ENCODE assay signal across 16 cellular contexts in the genomic region with DNA sequence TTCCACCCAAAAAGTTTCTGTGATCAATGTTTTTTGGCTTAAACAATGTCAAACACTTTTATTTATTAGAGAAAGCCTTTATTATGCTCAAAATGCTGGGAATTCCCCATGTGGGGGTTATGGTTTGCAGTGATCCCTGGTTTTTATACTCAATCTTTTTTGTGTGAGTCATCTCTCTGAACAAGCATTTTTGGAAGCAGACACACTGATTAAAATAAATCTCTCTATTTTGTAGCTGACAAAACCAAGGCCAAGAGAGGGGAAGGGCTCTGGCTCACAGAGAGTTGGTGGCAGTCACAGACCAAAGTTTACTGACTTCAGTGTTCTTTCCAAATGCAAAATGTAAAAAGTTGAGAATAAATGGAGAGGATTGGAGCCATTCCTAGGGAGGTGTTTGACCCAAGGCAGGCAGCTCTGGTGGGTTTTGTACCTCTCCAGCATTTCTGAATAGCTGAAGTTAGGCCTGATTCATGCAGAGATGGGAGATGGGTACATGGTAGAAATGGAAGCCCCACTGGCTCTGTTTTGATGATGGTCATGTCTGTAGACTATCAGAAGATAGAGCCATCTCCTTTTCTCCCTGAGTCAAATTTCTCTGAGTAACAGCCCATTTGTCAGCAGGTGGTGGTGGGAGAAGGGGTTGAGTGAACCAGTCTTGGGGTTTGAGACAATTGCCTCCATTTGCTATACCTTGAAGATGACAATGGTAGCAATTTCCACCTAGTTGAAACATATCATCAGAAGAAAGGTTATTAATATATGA. TPM values are rescaled to one million over a fixed set of nuclear protein-coding genes. Genes with fewer than 3 reads are reported as not detected.
A peak's percentile ranks its signal among the peaks of the same experiment; 100 is the strongest.
DNase-seq lines count a peak whose midpoint lies in the region; ATAC-seq, FAIRE-seq and TF ChIP-seq lines count a peak whose summit lies in the region.
"Had no signal": no experiment of that assay in that cellular context is flagged by ENCODE, and none has a peak within 500 bp of the region (broad histone marks: within the 10 kb centered on the region; RNA-seq: fewer than 3 reads in every experiment).

No MANE protein-coding gene starts in this region.

- peak overlapping the region; percentile 74 for H3K27ac Mint-ChIP-seq in activated CD4-positive, alpha-beta T cell treated with anti-CD3 and anti-CD28 coated beads, Interleukin-2, amount 10 ng/mL, durations not matched to agents 24 days and 14 days
- no peak overlapping the region for H3K27ac Mint-ChIP-seq in natural killer cell

- H3K36me3 ChIP-seq in KMS-11 (ENCODE audit: insufficient read depth), result no peaks in the 10 kb centered on the region
- H3K36me3 ChIP-seq: left ventricle myocardium inferior had no signal

- H3K79me2 ChIP-seq in KMS-11 (ENCODE audit: insufficient read depth, low read depth), result no peaks in the 10 kb centered on the region

- intact Hi-C loops in activated CD4-positive, alpha-beta T cell treated with anti-CD3 and anti-CD28 coated beads, Interleukin-2, amount 10 ng/mL, durations not matched to agents 24 days and 14 days (cut with micrococcal nuclease), result loop anchor here (1.0 kb wide), 1 partner anchor 15 kb away; no protein-coding TSS in a partner anchor
- intact Hi-C loops in natural killer cell (cut with micrococcal nuclease), result no loop called here

- H3K4me3 Mint-ChIP-seq in activated CD4-positive, alpha-beta T cell treated with anti-CD3 and anti-CD28 coated beads, Interleukin-2, amount 10 ng/mL, durations not matched to agents 24 days and 14 days, result peak overlapping the region; percentile 5
- no peak overlapping the region for H3K4me3 Mint-ChIP-seq in natural killer cell

- H2AFZ ChIP-seq in KMS-11 (ENCODE audit: low read depth), result no peak overlapping the region

- H3K36me3 Mint-ChIP-seq in activated CD4-positive, alpha-beta T cell treated with anti-CD3 and anti-CD28 coated beads, Interleukin-2, amount 10 ng/mL, durations not matched to agents 24 days and 14 days (ENCODE audit: low read depth), result no peaks in the 10 kb centered on the region
- no peaks in the 10 kb centered on the region for H3K36me3 Mint-ChIP-seq in natural killer cell

- peaks cover 13% of the 10 kb centered on the region for H3K4me1 Mint-ChIP-seq in activated CD4-positive, alpha-beta T cell treated with anti-CD3 and anti-CD28 coated beads, Interleukin-2, amount 10 ng/mL, durations not matched to agents 24 days and 14 days
- H3K4me1 Mint-ChIP-seq in natural killer cell, result no peaks in the 10 kb centered on the region

- H3K27ac ChIP-seq in KMS-11, result no peak overlapping the region
- H3K27ac ChIP-seq: epithelial cell of prostate, HL-60, left ventricle myocardium inferior had no signal

- H3K4me3 ChIP-seq in KMS-11 (IDR thresholded peaks at IDR 0.05; ENCODE audit: insufficient read depth, low read depth, low read length), result no peak overlapping the region
- H3K4me3 ChIP-seq: left ventricle myocardium inferior had no signal

- H3K4me2 ChIP-seq in KMS-11, result peak overlapping the region; percentile 22; the same call in 1 of the 2 replicates

- TF ChIP-seq CTCF in KMS-11 (conservative IDR thresholded peaks at IDR 0.05; ENCODE audit: low read depth, low read length) (no peak), natural killer cell (IDR thresholded peaks at IDR 0.05) (no peak)

- DNase-seq in activated CD4-positive, alpha-beta T cell treated with anti-CD3 and anti-CD28 coated beads, Interleukin-2, amount 10 ng/mL, durations not matched to agents 24 days and 14 days, result no peak
- DNase-seq in activated CD4-positive, alpha-beta T cell treated with anti-CD3 and anti-CD28 coated beads, Interleukin-2, amount 50 U/mL, for 1 hour, result no peak
- DNase-seq in dedifferentiated amniotic fluid mesenchymal stem cell (ENCODE audit: extremely low spot score) (peak; percentile 70), renal cortical epithelial cell (ENCODE audit: low read depth) (peak; percentile 74), natural killer cell (no peak), GM12892 (ENCODE audit: insufficient read length) (no peak)
- DNase-seq: activated gamma-delta T cell treated with Interleukin-2 at 50 U/mL for 16 hours, AML-193, left ventricle myocardium inferior, NCI-H1105 treated with DMSO at 0.1 percent for 48 hours had no signal

- H3K4me1 ChIP-seq in KMS-11 (ENCODE audit: low read depth, poor library complexity, severe bottlenecking), result peaks cover 16% of the 10 kb centered on the region
- H3K4me1 ChIP-seq: left ventricle myocardium inferior had no signal

- H3K27me3 ChIP-seq in KMS-11 (ENCODE audit: insufficient read depth, low read depth), result no peaks in the 10 kb centered on the region

- peaks cover 6% of the 10 kb centered on the region for H3K27me3 Mint-ChIP-seq in activated CD4-positive, alpha-beta T cell treated with anti-CD3 and anti-CD28 coated beads, Interleukin-2, amount 10 ng/mL, durations not matched to agents 24 days and 14 days
- H3K27me3 Mint-ChIP-seq in natural killer cell (ENCODE audit: low read depth in 2 of 2), result peaks cover 8 to 20% of the 10 kb centered on the region in 2 donors

- no peaks in the 10 kb centered on the region for H4K20me1 ChIP-seq in KMS-11 (ENCODE audit: insufficient read depth)

- FAIRE-seq in GM12892 (lab: Jason Lieb, UNC), result no peak
- FAIRE-seq: GM19239, TTC549 had no signal

- no peak overlapping the region for H3K9ac ChIP-seq in KMS-11

- TF ChIP-seq POLR2A in GM12892 (IDR thresholded peaks at IDR 0.05; ENCODE audit: low read depth, low read length), result no peak

- ATAC-seq in natural killer cell (no peak), GM21825 (IDR thresholded peaks at IDR 0.05; ENCODE audit: unreplicated experiment) (no peak)

- H3K9me3 Mint-ChIP-seq in activated CD4-positive, alpha-beta T cell treated with anti-CD3 and anti-CD28 coated beads, Interleukin-2, amount 10 ng/mL, durations not matched to agents 24 days and 14 days, result peaks cover 10% of the 10 kb centered on the region
- no peaks in the 10 kb centered on the region for H3K9me3 Mint-ChIP-seq in natural killer cell

RNA-seq across cellular contexts. Expression of a gene that starts 45.4 kb away (rescaled TPM):
- 480 and 484 TPM in 2 replicates for total RNA-seq in activated CD4-positive, alpha-beta T cell treated with anti-CD3 and anti-CD28 coated beads, Interleukin-2, amount 10 ng/mL, durations not matched to agents 24 days and 14 days
- total RNA-seq in renal cortical epithelial cell (154 and 209 TPM in 2 replicates), natural killer cell (100 to 1,000 TPM; 194 to 414 (median 270) TPM)
- polyA plus RNA-seq in GM12892 (2012; ENCODE audit: missing spikeins), result 101 TPM

Comparison
In these comparisons a context has a peak if more than half of its experiments do, and no peak if none do; other contexts are left out.
1. DNase-seq: peak in dedifferentiated amniotic fluid mesenchymal stem cell (single experiment) and renal cortical epithelial cell (single experiment); none in activated CD4-positive, alpha-beta T cell treated with anti-CD3 and anti-CD28 coated beads, Interleukin-2, amount 10 ng/mL, durations not matched to agents 24 days and 14 days (single experiment), activated CD4-positive, alpha-beta T cell treated with anti-CD3 and anti-CD28 coated beads, Interleukin-2, amount 50 U/mL, for 1 hour (single experiment), natural killer cell (single experiment) and GM12892 (single experiment).